Comparison of ENCODE assay signal across 13 cellular contexts in genomic region chr1:28703629-28704028, GRCh38. TPM values are rescaled to one million over a fixed set of nuclear protein-coding genes. Genes with fewer than 3 reads are reported as not detected.
"Had no signal": no experiment of that assay in that cellular context is flagged by ENCODE, and none has a peak within 500 bp of the region (broad histone marks: within the 10 kb centered on the region; RNA-seq: fewer than 3 reads in every experiment).

No MANE protein-coding gene starts in this region.

- FAIRE-seq: HepG2 had no signal

- H3K27ac Mint-ChIP-seq: HFFc6, IgD-negative memory B cell had no signal

- H3K27me3 Mint-ChIP-seq: IgD-negative memory B cell had no signal

- DNase-seq: GM23248, GOT3, H7, HFFc6, KBM-7 had no signal

- H3K27ac ChIP-seq: GM23248, HL-60, KMS-11 had no signal

- H3K9me3 Mint-ChIP-seq: HFFc6, IgD-negative memory B cell had no signal

- H3K9me3 ChIP-seq: HAP-1 had no signal

- H3K4me3 Mint-ChIP-seq: HFFc6, IgD-negative memory B cell had no signal

- H3K4me3 ChIP-seq: GM23248, HAP-1 had no signal

- H3K4me1 ChIP-seq: HAP-1 had no signal

- ATAC-seq: HCT116, HepG2 had no signal

- H3K9ac ChIP-seq: GM23248, KMS-11 had no signal

RNA-seq across cellular contexts. Expression of gene RNU11, which starts 55.2 kb away (rescaled TPM):
- total RNA-seq: GM23248, H4, H7, HepG2, HFFc6, HT1080 had no signal
- polyA plus RNA-seq: GM23248, HepG2, IgD-negative memory B cell had no signal
